ENCODE assay signal across 8 cellular contexts in genomic region chr16:27779719-27780161, GRCh38.
DNase-seq lines count a peak whose midpoint lies in the region; ATAC-seq, FAIRE-seq and TF ChIP-seq lines count a peak whose summit lies in the region.

No MANE protein-coding gene starts in this region.

- TF ChIP-seq CTCF in AG04449 (IDR thresholded peaks at IDR 0.05; ENCODE audit: insufficient read depth, low read length, missing control alignments) (peak; percentile 65), K562 (IDR thresholded peaks at IDR 0.05 in 2 of 3, conservative IDR thresholded peaks at IDR 0.05 in 1 of 3; ENCODE audit: insufficient read depth in 2 of 3, low read depth in 1 of 3, low read length in 3 of 3) (peak; percentile 68 to 72 (median 71))

- no TSS peak for BruUV-seq in K562 (replicated peaks; lab: Mats Ljungman, UMichigan)

- H3K79me2 ChIP-seq in K562 (ENCODE audit: control insufficient read depth, insufficient read depth, low read length) = no peaks in the 10 kb centered on the region

- no peak overlapping the region for H3K27ac ChIP-seq in K562 (ENCODE audit: extremely low read depth, low read depth, low read length)
- H3K27ac ChIP-seq in layer of hippocampus (ENCODE audit: low read depth, low read length) = peak overlapping the region; percentile 44

- CTCF ChIA-PET in AG04449 (lab: Yijun Ruan, JAX) = interaction anchor here (0.6 to 3.2 kb wide), 14 partner anchors 8 to 301 kb away, joined by 3 to 39 read pairs (median 4); no protein-coding TSS in a partner anchor
- CTCF ChIA-PET in K562 (lab: Yijun Ruan, JAX; ENCODE audit: low intra/inter-chr PET ratio) = no interaction called here

- no peaks in the 10 kb centered on the region for H3K9me3 ChIP-seq in K562 (replicated peaks; ENCODE audit: control insufficient read depth, insufficient read depth, low read depth, low read length)

- H3K27me3 ChIP-seq in K562 (ENCODE audit: control insufficient read depth in 2 of 2, insufficient read depth in 2 of 2, low read length in 2 of 2) = peaks cover 9 to 58% of the 10 kb centered on the region in 2 experiments; a peak in 4 of 5 replicates
- H3K27me3 ChIP-seq in layer of hippocampus (ENCODE audit: control insufficient read depth, insufficient read depth, low read length) = no peaks in the 10 kb centered on the region

- H3K36me3 ChIP-seq in K562 (ENCODE audit: control insufficient read depth, insufficient read depth, low read length) = no peaks in the 10 kb centered on the region

- ATAC-seq in K562 (peak; percentile 87), GM19463 (IDR thresholded peaks at IDR 0.05; ENCODE audit: unreplicated experiment) (no peak), GM18868 (IDR thresholded peaks at IDR 0.05; ENCODE audit: unreplicated experiment) (no peak), GM21360 (IDR thresholded peaks at IDR 0.05; ENCODE audit: unreplicated experiment) (no peak)

- no peak overlapping the region for H3K9ac ChIP-seq in K562 (ENCODE audit: insufficient read depth in 1 of 2, low read depth in 2 of 2, low read length in 2 of 2)

- no peak overlapping the region for H3K4me2 ChIP-seq in K562 (ENCODE audit: insufficient read depth, low read length)

- WGBS in K562 (ENCODE audit: insufficient coverage, low coverage, missing lambda C conversion rate) = 28% methylated on average over 21 of the region's 21 CpGs

- peak; percentile 78 for FAIRE-seq in K562 (lab: Jason Lieb, UNC)

- peak in 1 of 2 experiments; percentile 62; a peak in 2 of 4 replicates for TF ChIP-seq RAD21 in K562 (CRISPR knock-in tag; conservative IDR thresholded peaks at IDR 0.05 in 1 of 2, IDR thresholded peaks at IDR 0.05 in 1 of 2)

- DNase-seq in AG04449 (ENCODE audit: low read depth, low spot score) = no peak
- peak; percentile 26 for DNase-seq in NCI-H1048 (lab: John Stamatoyannopoulos, UW)
- DNase-seq in K562 (ENCODE audit: extremely low read depth in 1 of 4, low spot score in 3 of 4) = peak; percentile 64 to 78 (median 75)
- no peak for DNase-seq in SKM-1 treated with dmso at 0.1 percent for 144 hours (lab: John Stamatoyannopoulos, UW; ENCODE audit: unreplicated experiment)

- no peak overlapping the region for H2AFZ ChIP-seq in K562 (ENCODE audit: low read depth, low read length)

- H3K9me1 ChIP-seq in K562 (ENCODE audit: control insufficient read depth, insufficient read depth, low read length) = no peaks in the 10 kb centered on the region

- intact Hi-C loops in K562 (cut with micrococcal nuclease) = loop anchor here (1.0 to 2.0 kb wide), 2 partner anchors 87 to 291 kb away; no protein-coding TSS in a partner anchor

- POLR2A ChIA-PET in AG04449 (lab: Yijun Ruan, JAX) = no interaction called here
- POLR2A ChIA-PET in K562 (lab: Yijun Ruan, JAX) = interaction anchor here (0.6 to 0.8 kb wide), 3 partner anchors 8 to 230 kb away, joined by 3 to 4 read pairs (median 3); no protein-coding TSS in a partner anchor

- peaks cover 2% of the 10 kb centered on the region for H4K20me1 ChIP-seq in K562 (replicated peaks; ENCODE audit: control insufficient read depth, insufficient read depth, low read length)

- H3K4me1 ChIP-seq in K562 (replicated peaks in 1 of 2; ENCODE audit: control insufficient read depth in 2 of 2, insufficient read depth in 2 of 2, low read length in 2 of 2) = peaks cover 0 to 16% of the 10 kb centered on the region in 2 experiments; a peak in 2 of 5 replicates

- H3K4me3 ChIP-seq in AG04449 (ENCODE audit: low read depth, low read length) = no peak overlapping the region
- H3K4me3 ChIP-seq in K562 = no peak overlapping the region

- in situ Hi-C loops in K562 (cut with MboI) = no loop called here

- TF ChIP-seq EP300 in K562 (IDR thresholded peaks at IDR 0.05; ENCODE audit: low read length) = no peak

- no peak for TF ChIP-seq POLR2A in K562 (conservative IDR thresholded peaks at IDR 0.05)

TF ChIP-seq in K562, 482 proteins besides CTCF, POLR2A, EP300 and RAD21 (continues in another document):
- TF ChIP-seq MEF2D (tag; conservative IDR thresholded peaks at IDR 0.05; ENCODE audit: low read depth) = no peak
- no peak for TF ChIP-seq RREB1 (CRISPR knock-in tag; IDR thresholded peaks at IDR 0.05)
- TF ChIP-seq ZNF511 (CRISPR knock-in tag; IDR thresholded peaks at IDR 0.05) = no peak
- TF ChIP-seq ATF4 (CRISPR knock-in tag; IDR thresholded peaks at IDR 0.05) = no peak
- TF ChIP-seq TAF1 (IDR thresholded peaks at IDR 0.05; ENCODE audit: control insufficient read depth, extremely low read depth, insufficient read depth, low read length, severe bottlenecking) = no peak
- TF ChIP-seq CTCFL (IDR thresholded peaks at IDR 0.05; ENCODE audit: borderline replicate concordance, insufficient read depth, low read depth, low read length, poor library complexity, severe bottlenecking) = peak; percentile 47
- TF ChIP-seq ZNF764 (CRISPR knock-in tag; IDR thresholded peaks at IDR 0.05; ENCODE audit: low read depth) = no peak
- no peak for TF ChIP-seq CREB5 (CRISPR knock-in tag; IDR thresholded peaks at IDR 0.05)

Comparison
In these comparisons a context has a peak if more than half of its experiments do, and no peak if none do; other contexts are left out.
1. DNase-seq: peak in NCI-H1048 (single experiment) and K562 (4 of 4); none in AG04449 (single experiment) and SKM-1 treated with dmso at 0.1 percent for 144 hours (single experiment).